In the genomic region with DNA sequence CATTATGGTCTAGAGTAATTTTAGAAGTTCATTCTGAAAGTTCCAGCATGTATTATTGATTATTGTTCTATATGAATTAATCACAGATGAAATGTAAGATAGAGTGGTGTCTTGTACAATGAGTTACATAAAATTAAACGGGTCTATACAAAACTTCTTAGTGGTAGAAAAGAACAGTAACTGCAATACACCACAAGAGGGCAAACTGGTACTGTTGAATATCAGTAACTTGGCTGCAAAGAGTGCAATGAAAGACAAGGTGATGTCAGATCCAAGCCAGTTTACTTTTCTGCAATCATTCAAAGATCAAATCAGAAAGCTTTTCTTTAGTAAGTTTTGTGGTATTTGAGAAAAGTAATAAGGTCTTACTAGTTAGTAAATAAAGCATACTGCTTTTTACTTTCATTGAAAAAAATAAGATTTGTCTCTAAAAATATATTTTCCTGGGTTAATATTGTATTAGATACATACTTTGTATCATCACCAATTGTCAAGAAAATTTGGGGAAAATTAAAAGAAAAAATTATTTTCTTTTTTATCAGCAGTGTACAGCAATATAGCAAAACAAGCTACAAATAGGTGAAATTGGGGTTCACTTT, we compare ENCODE assay signal across 8 cellular contexts.
DNase-seq lines count a peak whose midpoint lies in the region; ATAC-seq, FAIRE-seq and TF ChIP-seq lines count a peak whose summit lies in the region.

No MANE protein-coding gene starts in this region.

- no peaks in the 10 kb centered on the region for H4K20me1 ChIP-seq in SK-N-SH (ENCODE audit: insufficient read depth)

- no peaks in the 10 kb centered on the region for H3F3A ChIP-seq in SK-N-SH (replicated peaks; ENCODE audit: insufficient read depth)

- no peaks in the 10 kb centered on the region for H3K36me3 ChIP-seq in SK-N-SH (replicated peaks in 1 of 2; ENCODE audit: control insufficient read depth in 1 of 2, insufficient read depth in 2 of 2, low read length in 1 of 2)

- no peaks in the 10 kb centered on the region for H3K9me2 ChIP-seq in SK-N-SH

- no peaks in the 10 kb centered on the region for H3K27me3 ChIP-seq in SK-N-SH (ENCODE audit: insufficient read depth)

- peak; percentile 65 to 70 for TF ChIP-seq RAD21 in A549 (conservative IDR thresholded peaks at IDR 0.05 in 1 of 2, IDR thresholded peaks at IDR 0.05 in 1 of 2)
- peak; percentile 96 for TF ChIP-seq RAD21 in SK-N-SH (IDR thresholded peaks at IDR 0.05; ENCODE audit: low read length)

- H3K4me3 ChIP-seq in A549 = no peak overlapping the region
- no peak overlapping the region for H3K4me3 ChIP-seq in GM12864 (ENCODE audit: low read depth, low read length)
- no peak overlapping the region for H3K4me3 ChIP-seq in NB4 (ENCODE audit: low read depth, low read length)
- peak overlapping the region in 1 of 2 experiments; percentile 14; a peak in 1 of 4 replicates for H3K4me3 ChIP-seq in SK-N-SH (ENCODE audit: low read depth in 2 of 2, low read length in 1 of 2)

- no peaks in the 10 kb centered on the region for H3K79me2 ChIP-seq in SK-N-SH (ENCODE audit: insufficient read depth)

- H3K4me1 ChIP-seq in A549 (no peaks in the 10 kb centered on the region), SK-N-SH (ENCODE audit: control insufficient read depth in 1 of 2, insufficient read depth in 2 of 2, low read depth in 1 of 2, low read length in 1 of 2) (no peaks in the 10 kb centered on the region)

- no peak overlapping the region for H3K27ac Mint-ChIP-seq in naive thymus-derived CD8-positive, alpha-beta T cell
- H3K27ac Mint-ChIP-seq in activated CD4-positive, alpha-beta memory T cell treated with anti-CD3 and anti-CD28 coated beads, Interleukin-2, amount 10 ng/mL, durations not matched to agents 7 days and 5 days = no peak overlapping the region

- no peaks in the 10 kb centered on the region for H3K9me3 ChIP-seq in A549
- no peaks in the 10 kb centered on the region for H3K9me3 ChIP-seq in SK-N-SH

- H3K9ac ChIP-seq in SK-N-SH = no peak overlapping the region

- no peaks in the 10 kb centered on the region for H3K27me3 Mint-ChIP-seq in naive thymus-derived CD8-positive, alpha-beta T cell
- no peaks in the 10 kb centered on the region for H3K27me3 Mint-ChIP-seq in activated CD4-positive, alpha-beta memory T cell treated with anti-CD3 and anti-CD28 coated beads, Interleukin-2, amount 10 ng/mL, durations not matched to agents 7 days and 5 days

- no peak for FAIRE-seq in A549 (lab: Jason Lieb, UNC)

- H3K4me1 Mint-ChIP-seq in naive thymus-derived CD8-positive, alpha-beta T cell = no peaks in the 10 kb centered on the region
- H3K4me1 Mint-ChIP-seq in activated CD4-positive, alpha-beta memory T cell treated with anti-CD3 and anti-CD28 coated beads, Interleukin-2, amount 10 ng/mL, durations not matched to agents 7 days and 5 days = no peaks in the 10 kb centered on the region

- DNase-seq in A549 (ENCODE audit: low read depth in 1 of 2, low spot score in 1 of 2) = peak; percentile 14 to 56
- DNase-seq in GM12864 (ENCODE audit: low read depth) = peak; percentile 60
- peak; percentile 63 for DNase-seq in NB4 (ENCODE audit: low read depth)
- peak; percentile 56 for DNase-seq in SK-N-SH
- peak in 6 of 10 donors; percentile 7 to 74 (median 50) for DNase-seq in naive thymus-derived CD8-positive, alpha-beta T cell
- no peak for DNase-seq in activated CD4-positive, alpha-beta memory T cell treated with anti-CD3 and anti-CD28 coated beads, Interleukin-2, amount 10 ng/mL, durations not matched to agents 7 days and 5 days

- CTCF ChIA-PET in A549 (lab: Yijun Ruan, JAX) (interaction anchor here (0.6 to 1.7 kb wide), 13 partner anchors 8 to 266 kb away, joined by 3 to 10 read pairs (median 3); no protein-coding TSS in a partner anchor), SK-N-SH (lab: Yijun Ruan, JAX) (interaction anchor here (0.6 to 5.0 kb wide), 24 partner anchors 9 to 288 kb away, joined by 3 to 66 read pairs (median 4); no protein-coding TSS in a partner anchor)
- CTCF ChIA-PET in activated CD4-positive, alpha-beta memory T cell treated with anti-CD3 and anti-CD28 coated beads, Interleukin-2, amount 10 ng/mL, durations not matched to agents 7 days and 5 days (lab: Charles Lee) = interaction anchor here (0.6 to 3.0 kb wide), 21 partner anchors 9 to 252 kb away, joined by 3 to 25 read pairs (median 3); no protein-coding TSS in a partner anchor

- TF ChIP-seq CTCF in A549 (IDR thresholded peaks at IDR 0.05) = peak; percentile 63
- TF ChIP-seq CTCF in GM12864 (IDR thresholded peaks at IDR 0.05; ENCODE audit: low read depth, low read length, missing control alignments) = peak; percentile 65
- TF ChIP-seq CTCF in NB4 (IDR thresholded peaks at IDR 0.05; ENCODE audit: low read depth, low read length) = peak; percentile 59
- peak; percentile 87 for TF ChIP-seq CTCF in SK-N-SH (IDR thresholded peaks at IDR 0.05)

- no peak overlapping the region for H3K4me3 Mint-ChIP-seq in naive thymus-derived CD8-positive, alpha-beta T cell
- H3K4me3 Mint-ChIP-seq in activated CD4-positive, alpha-beta memory T cell treated with anti-CD3 and anti-CD28 coated beads, Interleukin-2, amount 10 ng/mL, durations not matched to agents 7 days and 5 days = no peak overlapping the region

- POLR2A ChIA-PET in A549 (lab: Yijun Ruan, JAX) = no interaction called here
- POLR2A ChIA-PET in SK-N-SH (lab: Yijun Ruan, JAX) = no interaction called here
- POLR2A ChIA-PET in naive thymus-derived CD8-positive, alpha-beta T cell (lab: Charles Lee) = no interaction called here
- POLR2A ChIA-PET in activated CD4-positive, alpha-beta memory T cell treated with anti-CD3 and anti-CD28 coated beads, Interleukin-2, amount 10 ng/mL, durations not matched to agents 7 days and 5 days (lab: Charles Lee) = no interaction called here

- no peak for TF ChIP-seq POLR2A in A549 (IDR thresholded peaks at IDR 0.05; ENCODE audit: low read length)
- no peak for TF ChIP-seq POLR2A in NB4 (IDR thresholded peaks at IDR 0.05; ENCODE audit: extremely low read depth, insufficient read length)

- no peaks in the 10 kb centered on the region for H3K36me3 Mint-ChIP-seq in naive thymus-derived CD8-positive, alpha-beta T cell
- H3K36me3 Mint-ChIP-seq in activated CD4-positive, alpha-beta memory T cell treated with anti-CD3 and anti-CD28 coated beads, Interleukin-2, amount 10 ng/mL, durations not matched to agents 7 days and 5 days (ENCODE audit: low read depth) = no peaks in the 10 kb centered on the region

- H3K27ac ChIP-seq in A549 = no peak overlapping the region
- no peak overlapping the region for H3K27ac ChIP-seq in SK-N-SH (ENCODE audit: low read depth in 2 of 2, low read length in 1 of 2)

- WGBS in A549 (ENCODE audit: missing lambda C conversion rate) = 3% methylated on average over 1 of the region's 1 CpG
- 3% methylated on average over 1 of the region's 1 CpG for WGBS in SK-N-SH (ENCODE audit: low lambda C conversion rate)

- H3K9me3 Mint-ChIP-seq in naive thymus-derived CD8-positive, alpha-beta T cell = no peaks in the 10 kb centered on the region
- H3K9me3 Mint-ChIP-seq in activated CD4-positive, alpha-beta memory T cell treated with anti-CD3 and anti-CD28 coated beads, Interleukin-2, amount 10 ng/mL, durations not matched to agents 7 days and 5 days = no peaks in the 10 kb centered on the region

- TF ChIP-seq EP300 in A549 (IDR thresholded peaks at IDR 0.05) (no peak), SK-N-SH (IDR thresholded peaks at IDR 0.05; ENCODE audit: borderline replicate concordance in 1 of 2, low read depth in 1 of 2, low read length in 1 of 2) (no peak)

- ATAC-seq in A549 (peak; percentile 79 to 81; a peak in 5 of 6 replicates), HG02588 (IDR thresholded peaks at IDR 0.05; ENCODE audit: unreplicated experiment) (peak; percentile 92), esophagus mucosa (peak; percentile 89)
- ATAC-seq in naive thymus-derived CD8-positive, alpha-beta T cell = peak; percentile 87 to 89

- no peak overlapping the region for H2AFZ ChIP-seq in SK-N-SH (ENCODE audit: low read depth)

- no peak overlapping the region for H3K4me2 ChIP-seq in A549
- no peak overlapping the region for H3K4me2 ChIP-seq in SK-N-SH

TF ChIP-seq in A549, 52 proteins besides CTCF, POLR2A, EP300 and RAD21:
- peak; percentile 50; the same call in 2 of the 3 replicates for TF ChIP-seq SMC3 (IDR thresholded peaks at IDR 0.05)
- TF ChIP-seq, protein P1, sequence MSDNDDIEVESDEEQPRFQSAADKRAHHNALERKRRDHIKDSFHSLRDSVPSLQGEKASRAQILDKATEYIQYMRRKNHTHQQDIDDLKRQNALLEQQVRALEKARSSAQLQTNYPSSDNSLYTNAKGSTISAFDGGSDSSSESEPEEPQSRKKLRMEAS (IDR thresholded peaks at IDR 0.05) = no peak

TF ChIP-seq in SK-N-SH, 30 proteins besides CTCF, POLR2A, EP300 and RAD21:
- TF ChIP-seq SMC3 (IDR thresholded peaks at IDR 0.05; ENCODE audit: low read depth, low read length) = peak; percentile 88
- TF ChIP-seq, protein P2, sequence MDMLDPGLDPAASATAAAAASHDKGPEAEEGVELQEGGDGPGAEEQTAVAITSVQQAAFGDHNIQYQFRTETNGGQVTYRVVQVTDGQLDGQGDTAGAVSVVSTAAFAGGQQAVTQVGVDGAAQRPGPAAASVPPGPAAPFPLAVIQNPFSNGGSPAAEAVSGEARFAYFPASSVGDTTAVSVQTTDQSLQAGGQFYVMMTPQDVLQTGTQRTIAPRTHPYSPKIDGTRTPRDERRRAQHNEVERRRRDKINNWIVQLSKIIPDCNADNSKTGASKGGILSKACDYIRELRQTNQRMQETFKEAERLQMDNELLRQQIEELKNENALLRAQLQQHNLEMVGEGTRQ (IDR thresholded peaks at IDR 0.05; ENCODE audit: borderline replicate concordance, low read depth, low read length) = no peak

Comparison
In these comparisons a context has a peak if more than half of its experiments do, and no peak if none do; other contexts are left out.
1. Of the 12 proteins assayed by ChIP-seq in both A549 and SK-N-SH: peak only in A549: none; only in SK-N-SH: none; in both: CTCF, RAD21 and SMC3; in neither: 9.